ENCODE assay signal across 8 cellular contexts in the genomic region with DNA sequence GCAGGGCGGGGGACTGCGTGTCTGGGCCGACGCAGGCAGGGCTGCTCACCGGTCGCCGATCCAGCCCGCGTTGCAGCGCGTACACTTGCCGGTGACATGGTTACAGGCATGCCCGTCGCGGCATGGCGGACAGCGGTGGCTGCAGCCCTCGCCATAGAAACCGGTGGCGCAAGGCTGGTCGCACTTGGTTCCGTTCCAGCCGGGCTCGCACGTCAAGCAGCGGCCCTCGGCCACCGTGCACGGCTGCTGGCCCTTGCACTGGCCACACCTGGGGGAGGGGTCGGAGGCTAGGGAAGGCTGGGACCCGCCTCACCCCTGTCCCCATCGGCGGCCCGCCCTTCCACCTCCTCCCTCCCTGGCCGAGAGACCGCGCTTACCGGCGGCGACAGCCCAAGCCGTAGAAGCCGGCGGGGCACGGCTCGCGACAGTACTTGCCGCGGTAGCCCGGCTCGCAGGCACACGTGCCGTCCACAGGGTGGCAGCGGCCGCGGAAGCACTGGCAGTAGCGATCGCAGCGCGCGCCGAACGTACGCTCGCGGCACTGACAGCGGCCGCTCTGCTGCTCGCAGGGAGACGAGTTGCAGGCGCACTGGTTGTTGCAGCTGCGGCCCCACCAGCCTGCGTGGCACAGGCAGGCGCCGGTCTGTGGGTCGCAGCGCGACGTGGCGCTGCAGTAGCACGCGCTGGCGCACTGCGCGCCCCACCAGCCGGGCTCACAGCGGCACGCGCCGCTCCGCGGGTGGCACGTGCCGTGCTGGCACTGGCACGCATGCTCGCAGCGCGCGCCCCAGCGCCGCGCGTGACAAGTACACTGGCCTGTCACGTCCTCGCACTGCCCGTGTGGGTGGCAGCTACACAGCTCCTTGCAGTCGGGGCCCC. TPM values are rescaled to one million over a fixed set of nuclear protein-coding genes. Genes with fewer than 3 reads are reported as not detected.
DNase-seq lines count a peak whose midpoint lies in the region; ATAC-seq and TF ChIP-seq lines count a peak whose summit lies in the region.

No MANE protein-coding gene starts in this region.

- no peak overlapping the region for H3K4me3 ChIP-seq in AG04450 (ENCODE audit: low read depth, low read length)
- H3K4me3 ChIP-seq in endodermal cell (ENCODE audit: low read length) = peak overlapping the region; percentile 56

- POLR2A ChIA-PET in AG04450 (lab: Yijun Ruan, JAX) = interaction anchor here (1.0 kb wide), 1 partner anchor 13 kb away, joined by 4 read pairs; no protein-coding TSS in a partner anchor

- TF ChIP-seq RAD21 in Ishikawa (IDR thresholded peaks at IDR 0.05; ENCODE audit: low read depth) = no peak

- H3K4me3 Mint-ChIP-seq in endodermal cell (peak overlapping the region; percentile 34), nephron (peak overlapping the region in 2 of 3 experiments; percentile 43 to 56), type B pancreatic cell (peak overlapping the region; percentile 74)

- no peak for TF ChIP-seq EP300 in Ishikawa (IDR thresholded peaks at IDR 0.05; ENCODE audit: borderline replicate concordance)

- H3K27ac ChIP-seq in AG04450 (ENCODE audit: low read depth, low read length) = no peak overlapping the region
- H3K27ac ChIP-seq in endodermal cell (ENCODE audit: low read depth, low read length) = no peak overlapping the region

- peaks cover 5% of the 10 kb centered on the region; the same call in 1 of the 2 replicates for H3K9me3 ChIP-seq in AG04450 (ENCODE audit: control insufficient read depth, insufficient read depth, low read length)
- no peaks in the 10 kb centered on the region for H3K9me3 ChIP-seq in endodermal cell (ENCODE audit: control insufficient read depth, low read length)

- ATAC-seq in HG02840 (IDR thresholded peaks at IDR 0.05; ENCODE audit: low FRiP score, unreplicated experiment) (no peak), omental fat pad (ENCODE audit: low FRiP score) (no peak)

- H3K27ac Mint-ChIP-seq in endodermal cell (no peak overlapping the region), nephron (no peak overlapping the region), type B pancreatic cell (no peak overlapping the region)

- H3K36me3 Mint-ChIP-seq in endodermal cell (ENCODE audit: low read depth) (peaks cover 18% of the 10 kb centered on the region), nephron (ENCODE audit: low read depth) (peaks cover 35% of the 10 kb centered on the region), type B pancreatic cell (peaks cover 24% of the 10 kb centered on the region)

- H3K27me3 ChIP-seq in AG04450 (ENCODE audit: control insufficient read depth, insufficient read depth, low read length) (no peaks in the 10 kb centered on the region), endodermal cell (ENCODE audit: control insufficient read depth, insufficient read depth, low read length, poor library complexity, severe bottlenecking) (peaks cover 60% of the 10 kb centered on the region)

- H3K27me3 Mint-ChIP-seq in endodermal cell (ENCODE audit: insufficient read depth) (peaks cover 62% of the 10 kb centered on the region), nephron (ENCODE audit: low read depth) (peaks cover 42% of the 10 kb centered on the region), type B pancreatic cell (peaks cover 44% of the 10 kb centered on the region)

- peaks cover 33% of the 10 kb centered on the region for H3K36me3 ChIP-seq in endodermal cell (ENCODE audit: control insufficient read depth, insufficient read depth, low read length)

- DNase-seq in AG04450 (ENCODE audit: low read depth, low spot score) = no peak
- DNase-seq in activated CD4-positive, alpha-beta T cell treated with anti-CD3 and anti-CD28 coated beads, Interleukin-2, amount 50 U/mL, for 1 hour = peak; percentile 65
- DNase-seq in endodermal cell = peak; percentile 87
- DNase-seq in type B pancreatic cell (ENCODE audit: extremely low spot score, unreplicated experiment) = no peak
- DNase-seq in omental fat pad (ENCODE audit: low spot score) = no peak

- TF ChIP-seq CTCF in AG04450 (IDR thresholded peaks at IDR 0.05; ENCODE audit: low read depth, low read length) (0 out of 2 replicates have a peak, but pooled peaks have one; percentile 2), endodermal cell (conservative IDR thresholded peaks at IDR 0.05) (peak; percentile 68), nephron (IDR thresholded peaks at IDR 0.05; ENCODE audit: unreplicated experiment in 3 of 3) (peak in 2 of 3 experiments; percentile 37 to 48), type B pancreatic cell (conservative IDR thresholded peaks at IDR 0.05) (peak; percentile 69), omental fat pad (IDR thresholded peaks at IDR 0.05) (no peak)

- H3K9me3 Mint-ChIP-seq in endodermal cell (no peaks in the 10 kb centered on the region), nephron (no peaks in the 10 kb centered on the region), type B pancreatic cell (no peaks in the 10 kb centered on the region)

- H3K4me1 ChIP-seq in endodermal cell (ENCODE audit: control insufficient read depth, insufficient read depth, low read length) = no peaks in the 10 kb centered on the region

- H3K4me1 Mint-ChIP-seq in endodermal cell = peaks cover 9% of the 10 kb centered on the region
- peaks cover 18% of the 10 kb centered on the region for H3K4me1 Mint-ChIP-seq in nephron
- peaks cover 24% of the 10 kb centered on the region for H3K4me1 Mint-ChIP-seq in type B pancreatic cell (ENCODE audit: unreplicated experiment)

- no peak overlapping the region for H3K9ac ChIP-seq in endodermal cell (ENCODE audit: extremely low read depth, low read length, poor library complexity, severe bottlenecking)

- CTCF ChIA-PET in AG04450 (lab: Charles Lee) = interaction anchor here (0.8 to 4.3 kb wide), 2 partner anchors 13 to 310 kb away, joined by 3 to 35 read pairs; no protein-coding TSS in a partner anchor

- 12 to 17% methylated on average over 39 to 106 of the region's 106 CpGs for WGBS in endodermal cell (ENCODE audit: insufficient coverage in 1 of 2, insufficient read length in 1 of 2), 2 experiments

TF ChIP-seq in Ishikawa, 13 proteins besides CTCF, POLR2A, EP300 and RAD21:
- TF ChIP-seq, protein P1, sequence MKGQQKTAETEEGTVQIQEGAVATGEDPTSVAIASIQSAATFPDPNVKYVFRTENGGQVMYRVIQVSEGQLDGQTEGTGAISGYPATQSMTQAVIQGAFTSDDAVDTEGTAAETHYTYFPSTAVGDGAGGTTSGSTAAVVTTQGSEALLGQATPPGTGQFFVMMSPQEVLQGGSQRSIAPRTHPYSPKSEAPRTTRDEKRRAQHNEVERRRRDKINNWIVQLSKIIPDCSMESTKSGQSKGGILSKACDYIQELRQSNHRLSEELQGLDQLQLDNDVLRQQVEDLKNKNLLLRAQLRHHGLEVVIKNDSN (IDR thresholded peaks at IDR 0.05) = no peak; the same call in 1 of the 2 replicates
- TF ChIP-seq YY1 (IDR thresholded peaks at IDR 0.05; ENCODE audit: low read depth) = peak; percentile 49; the same call in 1 of the 2 replicates
- no peak for TF ChIP-seq CREB1 (IDR thresholded peaks at IDR 0.05; ENCODE audit: low read depth)
- TF ChIP-seq TEAD4 (IDR thresholded peaks at IDR 0.05) = peak; percentile 51; the same call in 1 of the 2 replicates
- TF ChIP-seq, protein P2, sequence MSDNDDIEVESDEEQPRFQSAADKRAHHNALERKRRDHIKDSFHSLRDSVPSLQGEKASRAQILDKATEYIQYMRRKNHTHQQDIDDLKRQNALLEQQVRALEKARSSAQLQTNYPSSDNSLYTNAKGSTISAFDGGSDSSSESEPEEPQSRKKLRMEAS (IDR thresholded peaks at IDR 0.05) = peak; percentile 92
- TF ChIP-seq ZBTB7A (IDR thresholded peaks at IDR 0.05; ENCODE audit: low read depth) = no peak
- peak; percentile 6; the same call in 1 of the 2 replicates for TF ChIP-seq TCF12 (IDR thresholded peaks at IDR 0.05; ENCODE audit: low read depth)
- peak; percentile 66 for TF ChIP-seq NFIC (IDR thresholded peaks at IDR 0.05)
TF ChIP-seq in Ishikawa: peak in this region for 5.

RNA-seq across cellular contexts. Expression of a gene that starts 6.7 kb away (rescaled TPM):
- 7.3 and 10.5 TPM in 2 replicates for polyA plus RNA-seq in AG04450 (2011; rRNA removed)
- polyA minus RNA-seq in AG04450 (2011; rRNA and poly(A)+ RNA removed) = 7.9 and 12.5 TPM in 2 replicates
- total RNA-seq in endodermal cell = 10 to 100 TPM; 19.8 to 20.3 TPM
- 11.9 TPM for polyA plus RNA-seq in endodermal cell (2013, experiment 1 of 2)
- polyA plus RNA-seq in endodermal cell (2013, experiment 2 of 2) = 12.5 TPM
- 4.2 and 21.7 TPM in 2 replicates for total RNA-seq in type B pancreatic cell (ENCODE audit: low replicate concordance)
- 10 to 100 TPM in 2 of 4 donors, 1 to 10 TPM in 2; 9.4 to 17.9 (median 12.3) TPM for total RNA-seq in omental fat pad

RNA-seq across cellular contexts. Expression of a gene that starts 36.9 kb away (rescaled TPM):
- 8.4 and 8.8 TPM in 2 replicates for polyA plus RNA-seq in AG04450 (2011; rRNA removed)
- polyA minus RNA-seq in AG04450 (2011; rRNA and poly(A)+ RNA removed) = 8.9 TPM in 2 replicates
- total RNA-seq in endodermal cell (10 to 100 TPM; 36.9 to 41.7 TPM), type B pancreatic cell (ENCODE audit: low replicate concordance) (24.6 and 39.5 TPM in 2 replicates), omental fat pad (1 to 10 TPM; 3.2 to 8.8 (median 5.9) TPM)
- 31.7 TPM for polyA plus RNA-seq in endodermal cell (2013, experiment 1 of 2)
- 28.7 TPM for polyA plus RNA-seq in endodermal cell (2013, experiment 2 of 2)

Comparison
In these comparisons a context has a peak if more than half of its experiments do, and no peak if none do; other contexts are left out.
1. DNase-seq: peak in activated CD4-positive, alpha-beta T cell treated with anti-CD3 and anti-CD28 coated beads, Interleukin-2, amount 50 U/mL, for 1 hour (single experiment) and endodermal cell (single experiment); none in AG04450 (single experiment), type B pancreatic cell (single experiment) and omental fat pad (single experiment).
2. CTCF ChIP-seq: peak in AG04450 (single experiment), endodermal cell (single experiment), nephron (2 of 3) and type B pancreatic cell (single experiment); none in omental fat pad (0 of 3).
3. Peak in every context shown above with its lines, with median percentiles within 50 percentile points of each other: H3K4me3 Mint-ChIP-seq.